In the genomic region with DNA sequence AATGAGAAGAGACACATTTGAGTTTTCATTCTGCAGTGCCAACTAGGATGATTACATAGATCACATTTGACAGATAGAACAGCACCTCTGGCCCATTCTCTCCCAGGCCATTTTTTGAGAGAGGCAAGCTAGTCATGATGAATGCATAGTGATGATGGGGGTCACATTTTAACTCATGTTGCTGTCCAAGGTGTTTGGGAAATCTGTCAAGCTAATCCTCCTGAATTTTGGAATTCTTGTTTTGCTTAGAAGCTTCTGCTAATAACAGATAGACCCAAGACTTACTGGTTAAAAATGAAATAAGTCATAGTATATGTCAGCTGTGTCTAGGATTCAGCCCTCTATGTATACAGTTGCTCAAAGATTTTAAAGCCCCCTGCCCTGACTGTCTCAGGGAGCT, we compare ENCODE assay signal across 21 cellular contexts.
"Had no signal": no experiment of that assay in that cellular context is flagged by ENCODE, and none has a peak within 500 bp of the region (broad histone marks: within the 10 kb centered on the region; RNA-seq: fewer than 3 reads in every experiment).

No MANE protein-coding gene starts in this region.

- H3K27me3 ChIP-seq: colonic mucosa, heart left ventricle, left lung had no signal

- H3K9me3 Mint-ChIP-seq: dendritic cell treated with granulocyte-macrophage colony-stimulating factor and Interleukin-4, amounts not matched to agents 40 ng/mL and 50 ng/mL, for 4 days; mesothelial cell of epicardium; naive B cell had no signal

- H3K4me1 Mint-ChIP-seq: immature natural killer cell, mesothelial cell of epicardium, naive B cell had no signal

- ATAC-seq: foreskin keratinocyte, gastroesophageal sphincter, heart left ventricle, left lung, left ventricle myocardium superior, lower lobe of right lung, mucosa of descending colon had no signal

- H3K4me1 ChIP-seq: colonic mucosa, foreskin keratinocyte, heart left ventricle, left lung had no signal

- DNase-seq: colonic mucosa; cortex of kidney; effector memory CD4-positive, alpha-beta T cell; foreskin keratinocyte; heart left ventricle; hypothalamus; immature natural killer cell; islet precursor cell; kidney; kidney glomerular epithelial cell; left lung; left ventricle myocardium superior; lower lobe of right lung; mesenchymal stem cell; mucosa of descending colon; naive B cell had no signal

- H3K27ac Mint-ChIP-seq: dendritic cell treated with granulocyte-macrophage colony-stimulating factor and Interleukin-4, amounts not matched to agents 40 ng/mL and 50 ng/mL, for 4 days; mesothelial cell of epicardium; naive B cell had no signal

- H3K9me3 ChIP-seq: colonic mucosa, esophagus muscularis mucosa, gastroesophageal sphincter, heart left ventricle, left lung, lower lobe of right lung, mucosa of descending colon had no signal

- H3K36me3 ChIP-seq: colonic mucosa, esophagus muscularis mucosa, gastroesophageal sphincter, heart left ventricle, left lung, lower lobe of right lung had no signal

- H3K36me3 Mint-ChIP-seq: immature natural killer cell, mesothelial cell of epicardium, naive B cell had no signal

- H3K27ac ChIP-seq: colonic mucosa, esophagus muscularis mucosa, foreskin keratinocyte, gastroesophageal sphincter, heart left ventricle, hepatocyte, left lung, lower lobe of right lung had no signal

- H3K4me3 Mint-ChIP-seq: dendritic cell treated with granulocyte-macrophage colony-stimulating factor and Interleukin-4, amounts not matched to agents 40 ng/mL and 50 ng/mL, for 4 days; immature natural killer cell; mesothelial cell of epicardium; naive B cell had no signal

- H3K4me3 ChIP-seq: colonic mucosa, esophagus muscularis mucosa, gastroesophageal sphincter, heart left ventricle, hepatocyte, left lung, lower lobe of right lung, mucosa of descending colon had no signal
